Comparison of ENCODE assay signal across 19 cellular contexts in the genomic region with DNA sequence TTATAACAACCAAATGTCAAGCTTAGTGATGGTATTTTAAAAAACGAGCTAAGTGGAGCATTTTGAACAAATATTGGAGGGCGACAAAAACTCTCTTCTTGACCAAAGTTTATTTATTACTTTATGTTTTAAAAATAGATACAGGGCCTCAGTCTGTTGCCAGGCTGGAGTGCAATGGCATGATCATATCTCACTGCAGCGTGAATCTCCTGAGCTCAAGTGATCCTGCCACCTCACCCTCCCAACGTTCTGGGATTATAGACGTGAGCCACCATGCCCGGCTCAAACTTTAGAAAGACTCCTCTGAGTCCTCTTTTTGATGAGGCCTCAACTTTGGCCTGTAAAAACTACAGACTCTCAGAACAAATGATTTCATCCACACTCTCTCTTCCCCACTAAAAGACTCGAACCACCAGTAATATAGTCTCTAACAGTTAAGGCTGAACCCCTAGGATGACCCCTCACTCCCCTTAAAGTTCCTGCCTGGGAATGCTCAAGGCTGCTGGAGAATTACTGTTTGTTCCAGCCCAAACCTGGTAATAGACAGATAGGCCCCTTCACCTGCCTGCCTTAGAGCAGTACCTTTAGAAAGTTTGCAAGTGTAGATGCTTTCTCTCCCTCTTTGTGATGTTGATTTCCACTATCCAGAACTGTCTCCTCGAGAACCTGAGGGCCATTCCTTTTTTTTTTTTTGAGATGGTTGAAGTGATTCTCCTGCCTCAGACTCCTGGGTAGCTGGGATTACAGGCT. TPM values are rescaled to one million over a fixed set of nuclear protein-coding genes. Genes with fewer than 3 reads are reported as not detected.
DNase-seq lines count a peak whose midpoint lies in the region; ATAC-seq, FAIRE-seq and TF ChIP-seq lines count a peak whose summit lies in the region.
"Had no signal": no experiment of that assay in that cellular context is flagged by ENCODE, and none has a peak within 500 bp of the region (broad histone marks: within the 10 kb centered on the region; RNA-seq: fewer than 3 reads in every experiment).

No MANE protein-coding gene starts in this region.

- H3K36me3 ChIP-seq in right atrium auricular region (no peaks in the 10 kb centered on the region), H1 (ENCODE audit: control insufficient read depth in 2 of 4, insufficient read depth in 4 of 4, low read length in 3 of 4) (no peaks in the 10 kb centered on the region), iPS-20b (ENCODE audit: insufficient read depth, low read depth, low read length) (no peaks in the 10 kb centered on the region), right lobe of liver (no peaks in the 10 kb centered on the region), PC-3 (ENCODE audit: low read depth, low read length) (no peaks in the 10 kb centered on the region), SK-N-SH (replicated peaks in 1 of 2; ENCODE audit: control insufficient read depth in 1 of 2, insufficient read depth in 2 of 2, low read length in 1 of 2) (no peaks in the 10 kb centered on the region)
- H3K36me3 ChIP-seq: BE2C had no signal

- H4K20me1 ChIP-seq in H1 (replicated peaks in 1 of 2; ENCODE audit: control insufficient read depth in 1 of 2, insufficient read depth in 2 of 2, low read length in 2 of 2) (peaks cover 0 to 8% of the 10 kb centered on the region in 2 experiments), PC-3 (ENCODE audit: low read length) (no peaks in the 10 kb centered on the region), SK-N-SH (ENCODE audit: insufficient read depth) (no peaks in the 10 kb centered on the region)

- H2BK120ac ChIP-seq in H1 (replicated peaks; ENCODE audit: low read depth, low read length): no peak overlapping the region

- WGBS in H1 (ENCODE audit: extremely low coverage in 1 of 2, insufficient coverage in 1 of 2, insufficient read length in 1 of 2, insufficient replicate concordance in 2 of 2, low coverage in 1 of 2, low lambda C conversion rate in 2 of 2, missing lambda C conversion rate in 1 of 2), 2 experiments: 70% methylated on average over 8 of the region's 8 CpGs; no CpG with 5 or more reads in 1 of the 2 experiments
- 73% methylated on average over 8 of the region's 8 CpGs for WGBS in right lobe of liver (ENCODE audit: insufficient coverage, low coverage, low lambda C conversion rate, missing lambda C conversion rate)
- 62% methylated on average over 8 of the region's 8 CpGs for WGBS in SK-N-SH (ENCODE audit: low lambda C conversion rate)

- H3K14ac ChIP-seq in H1 (ENCODE audit: insufficient read length): no peak overlapping the region

- H3K4ac ChIP-seq in H1 (replicated peaks; ENCODE audit: insufficient read length, low read depth, low read length): no peak overlapping the region

- no peaks in the 10 kb centered on the region for H3K23me2 ChIP-seq in H1 (ENCODE audit: low read depth, low read length)

- H2BK5ac ChIP-seq in H1 (ENCODE audit: low read depth, low read length): no peak overlapping the region

- no peak overlapping the region for H3K4me3 ChIP-seq in right atrium auricular region
- no peak overlapping the region; a peak in 1 of 8 replicates for H3K4me3 ChIP-seq in H1 (ENCODE audit: extremely low read depth in 1 of 4, insufficient read depth in 2 of 4, low read depth in 3 of 4, low read length in 4 of 4)
- peak overlapping the region; percentile 5; the same call in 1 of the 2 replicates for H3K4me3 ChIP-seq in iPS-20b (ENCODE audit: low read length)
- H3K4me3 ChIP-seq in right lobe of liver: no peak overlapping the region
- H3K4me3 ChIP-seq in PC-3 (ENCODE audit: low read length): no peak overlapping the region
- H3K4me3 ChIP-seq in SK-N-SH (ENCODE audit: low read depth in 2 of 2, low read length in 1 of 2): no peak overlapping the region

- H3K27ac Mint-ChIP-seq in stimulated activated naive B cell treated with anti-CD40 and anti-IgM and Interleukin-4, amounts not matched to agents 10 μg/mL and 1 μg/mL and 100 μg/mL, for 72 hours: peak overlapping the region; percentile 52

- H3K9me2 ChIP-seq in PC-3 (replicated peaks; ENCODE audit: low read length) (no peaks in the 10 kb centered on the region), SK-N-SH (no peaks in the 10 kb centered on the region)

- H2AK5ac ChIP-seq in H1 (ENCODE audit: low read depth, low read length): no peak overlapping the region

- peaks cover 0 to 1% of the 10 kb centered on the region in 2 donors for H3K36me3 Mint-ChIP-seq in stimulated activated naive B cell treated with anti-CD40 and anti-IgM and Interleukin-4, amounts not matched to agents 10 μg/mL and 1 μg/mL and 100 μg/mL, for 72 hours

- H4K5ac ChIP-seq in H1 (ENCODE audit: insufficient read length, low read depth, low read length): no peak overlapping the region

- H3F3A ChIP-seq in PC-3 (ENCODE audit: low read length, unreplicated experiment) (no peaks in the 10 kb centered on the region), SK-N-SH (replicated peaks; ENCODE audit: insufficient read depth) (no peaks in the 10 kb centered on the region)

- H2BK15ac ChIP-seq in H1 (ENCODE audit: low read length): no peak overlapping the region

- H3K4me3 Mint-ChIP-seq in stimulated activated naive B cell treated with anti-CD40 and anti-IgM and Interleukin-4, amounts not matched to agents 10 μg/mL and 1 μg/mL and 100 μg/mL, for 72 hours: no peak overlapping the region
- H3K4me3 Mint-ChIP-seq: CD8-positive, alpha-beta memory T cell had no signal

- H3K4me1 ChIP-seq in right atrium auricular region (no peaks in the 10 kb centered on the region), H1 (replicated peaks in 1 of 4; ENCODE audit: control insufficient read depth in 3 of 4, insufficient read depth in 4 of 4, low read length in 3 of 4) (peaks cover 5 to 13% (median 9%) of the 10 kb centered on the region in 4 experiments; a peak in 6 of 7 replicates), iPS-20b (ENCODE audit: insufficient read depth, low read length) (peaks cover 28% of the 10 kb centered on the region; the same call in 1 of the 2 replicates), right lobe of liver (no peaks in the 10 kb centered on the region), PC-3 (ENCODE audit: insufficient read depth, low read length) (peaks cover 9% of the 10 kb centered on the region), SK-N-SH (ENCODE audit: control insufficient read depth in 1 of 2, insufficient read depth in 2 of 2, low read depth in 1 of 2, low read length in 1 of 2) (no peaks in the 10 kb centered on the region; a peak in 1 of 4 replicates)
- H3K4me1 ChIP-seq: BE2C had no signal

- H3K9me3 ChIP-seq in right atrium auricular region (no peaks in the 10 kb centered on the region), H1 (ENCODE audit: insufficient read depth in 2 of 2, low read depth in 1 of 2, low read length in 1 of 2) (no peaks in the 10 kb centered on the region), iPS-20b (ENCODE audit: insufficient read depth, low read depth, low read length) (no peaks in the 10 kb centered on the region), right lobe of liver (no peaks in the 10 kb centered on the region), PC-3 (ENCODE audit: low read length) (no peaks in the 10 kb centered on the region), SK-N-SH (no peaks in the 10 kb centered on the region)
- H3K9me3 ChIP-seq: BE2C had no signal

- ATAC-seq in left cardiac atrium (peak; percentile 50 to 78), right lobe of liver (no peak), PC-3 (no peak)
- no peak for ATAC-seq in stimulated activated naive B cell treated with anti-CD40 and anti-IgM and Interleukin-4, amounts not matched to agents 10 μg/mL and 1 μg/mL and 100 μg/mL, for 72 hours (replicated peaks)

- H3K27ac ChIP-seq in right atrium auricular region: peak overlapping the region in 1 of 2 donors; percentile 27
- no peak overlapping the region for H3K27ac ChIP-seq in H1 (ENCODE audit: low read depth, low read length)
- H3K27ac ChIP-seq in iPS-20b (ENCODE audit: low read length): no peak overlapping the region
- no peak overlapping the region for H3K27ac ChIP-seq in right lobe of liver
- no peak overlapping the region for H3K27ac ChIP-seq in PC-3 (ENCODE audit: low read length)
- H3K27ac ChIP-seq in SK-N-SH (ENCODE audit: low read depth in 2 of 2, low read length in 1 of 2): no peak overlapping the region
- H3K27ac ChIP-seq: HL-60 had no signal

- no peak overlapping the region for H3K18ac ChIP-seq in H1 (ENCODE audit: extremely low read depth, low read length)

- no peak overlapping the region for H3K23ac ChIP-seq in H1 (ENCODE audit: insufficient read length)

- CTCF ChIA-PET in H1 (lab: Charles Lee; ENCODE audit: partially characterized antibody) (interaction anchor here (0.7 to 1.7 kb wide), 7 partner anchors 11 to 54 kb away, joined by 3 to 6 read pairs (median 4); no protein-coding TSS in a partner anchor), PC-3 (lab: Charles Lee) (no interaction called here), SK-N-SH (lab: Yijun Ruan, JAX) (interaction anchor here (1.1 kb wide), 1 partner anchor 54 kb away, joined by 3 read pairs; no protein-coding TSS in a partner anchor)

- H3K9me3 Mint-ChIP-seq in stimulated activated naive B cell treated with anti-CD40 and anti-IgM and Interleukin-4, amounts not matched to agents 10 μg/mL and 1 μg/mL and 100 μg/mL, for 72 hours: peaks cover 0 to 1% of the 10 kb centered on the region in 2 donors

- FAIRE-seq in H1 (lab: Jason Lieb, UNC): no peak
- FAIRE-seq: GM12892, GM18507 had no signal

- H2AFZ ChIP-seq in H1 (ENCODE audit: low read length) (no peak overlapping the region), PC-3 (ENCODE audit: low read length) (no peak overlapping the region), SK-N-SH (ENCODE audit: low read depth) (no peak overlapping the region)

- POLR2A ChIA-PET in H1 (lab: Charles Lee; ENCODE audit: partially characterized antibody): no interaction called here
- POLR2A ChIA-PET in PC-3 (lab: Charles Lee; ENCODE audit: unreplicated experiment): no interaction called here
- POLR2A ChIA-PET in SK-N-SH (lab: Yijun Ruan, JAX): no interaction called here

- H3K4me1 Mint-ChIP-seq in stimulated activated naive B cell treated with anti-CD40 and anti-IgM and Interleukin-4, amounts not matched to agents 10 μg/mL and 1 μg/mL and 100 μg/mL, for 72 hours: peaks cover 23 to 35% of the 10 kb centered on the region in 2 donors

- H2BK12ac ChIP-seq in H1 (ENCODE audit: low read depth, low read length): no peak overlapping the region

- TF ChIP-seq CTCF in right atrium auricular region (IDR thresholded peaks at IDR 0.05) (no peak), H1 (IDR thresholded peaks at IDR 0.05; ENCODE audit: control extremely low read depth in 1 of 3, insufficient read depth in 1 of 3, low read depth in 1 of 3, low read length in 3 of 3) (no peak), right lobe of liver (IDR thresholded peaks at IDR 0.05) (no peak), PC-3 (conservative IDR thresholded peaks at IDR 0.05; ENCODE audit: low read depth, low read length) (no peak), SK-N-SH (IDR thresholded peaks at IDR 0.05) (no peak)

- TF ChIP-seq RAD21 in H1 (IDR thresholded peaks at IDR 0.05 in 1 of 2, conservative IDR thresholded peaks at IDR 0.05 in 1 of 2; ENCODE audit: low read depth in 2 of 2, low read length in 2 of 2) (no peak), SK-N-SH (IDR thresholded peaks at IDR 0.05; ENCODE audit: low read length) (no peak)

- TF ChIP-seq EP300 in H1 (IDR thresholded peaks at IDR 0.05; ENCODE audit: borderline replicate concordance in 1 of 2, low read depth in 2 of 2, low read length in 2 of 2) (no peak), SK-N-SH (IDR thresholded peaks at IDR 0.05; ENCODE audit: borderline replicate concordance in 1 of 2, low read depth in 1 of 2, low read length in 1 of 2) (no peak)

- H3K4me2 ChIP-seq in H1 (ENCODE audit: insufficient read depth in 1 of 2, low read depth in 2 of 2, low read length in 2 of 2) (peak overlapping the region; percentile 29 to 40; a peak in 1 of 4 replicates), PC-3 (ENCODE audit: low read length) (no peak overlapping the region), SK-N-SH (no peak overlapping the region)

- TF ChIP-seq POLR2A in H1 (IDR thresholded peaks at IDR 0.05; ENCODE audit: control extremely low read depth in 1 of 2, low read depth in 2 of 2, low read length in 2 of 2) (no peak), right lobe of liver (IDR thresholded peaks at IDR 0.05) (no peak)

- intact Hi-C loops in left cardiac atrium (cut with DNase I) (no loop called here), right lobe of liver (cut with DNase I) (no loop called here), PC-3 (cut with micrococcal nuclease) (no loop called here)

- H3K27me3 Mint-ChIP-seq in stimulated activated naive B cell treated with anti-CD40 and anti-IgM and Interleukin-4, amounts not matched to agents 10 μg/mL and 1 μg/mL and 100 μg/mL, for 72 hours: no peaks in the 10 kb centered on the region

- H2BK20ac ChIP-seq in H1 (ENCODE audit: low read length): no peak overlapping the region

- H3K56ac ChIP-seq in H1 (replicated peaks; ENCODE audit: insufficient read length, low read depth, low read length): no peak overlapping the region

- H3K79me2 ChIP-seq in H1 (ENCODE audit: control insufficient read depth in 1 of 2, insufficient read depth in 2 of 2, low read length in 2 of 2) (no peaks in the 10 kb centered on the region), PC-3 (ENCODE audit: low read length) (no peaks in the 10 kb centered on the region), SK-N-SH (ENCODE audit: insufficient read depth) (no peaks in the 10 kb centered on the region)

- H4K91ac ChIP-seq in H1 (replicated peaks; ENCODE audit: insufficient read length, low read length): no peak overlapping the region

- no peaks in the 10 kb centered on the region for H3K79me1 ChIP-seq in H1 (ENCODE audit: low read depth, low read length)

- BruUV-seq in PC-3 (replicated peaks; lab: Mats Ljungman, UMichigan): no TSS peak

- no peak overlapping the region for H3K9ac ChIP-seq in H1 (replicated peaks in 1 of 4; ENCODE audit: extremely low read depth in 1 of 4, low read depth in 3 of 4, low read length in 3 of 4)
- H3K9ac ChIP-seq in iPS-20b (ENCODE audit: low read depth, low read length): no peak overlapping the region
- no peak overlapping the region for H3K9ac ChIP-seq in PC-3 (ENCODE audit: low read length)
- no peak overlapping the region for H3K9ac ChIP-seq in SK-N-SH

- no peak overlapping the region for H4K8ac ChIP-seq in H1 (ENCODE audit: extremely low read depth, insufficient read depth, low read length)

- H3K27me3 ChIP-seq in right atrium auricular region (no peaks in the 10 kb centered on the region), H1 (replicated peaks in 1 of 4; ENCODE audit: control insufficient read depth in 3 of 4, extremely low read depth in 1 of 4, insufficient read depth in 3 of 4, low read length in 3 of 4) (peaks cover 21 to 57% (median 43%) of the 10 kb centered on the region in 4 experiments), iPS-20b (ENCODE audit: insufficient read depth, low read length) (peaks cover 80% of the 10 kb centered on the region), right lobe of liver (no peaks in the 10 kb centered on the region), PC-3 (ENCODE audit: low read length) (no peaks in the 10 kb centered on the region), SK-N-SH (ENCODE audit: insufficient read depth) (no peaks in the 10 kb centered on the region)
- H3K27me3 ChIP-seq: BE2C had no signal

- no peak for DNase-seq in left cardiac atrium
- DNase-seq in right atrium auricular region (ENCODE audit: low spot score): no peak
- no peak for DNase-seq in H1 (ENCODE audit: low read depth in 1 of 2, low spot score in 2 of 2)
- no peak for DNase-seq in stimulated activated naive B cell treated with anti-CD40 and anti-IgM and Interleukin-4, amounts not matched to agents 10 μg/mL and 1 μg/mL and 100 μg/mL, for 72 hours
- no peak for DNase-seq in right lobe of liver
- no peak for DNase-seq in PC-3
- no peak for DNase-seq in SK-N-SH
- DNase-seq: BE2C; CD8-positive, alpha-beta memory T cell; DMS53; NCI-H1092 treated with DMSO at 0.1 percent for 48 hours; NCI-H146; NCI-H2029 treated with DMSO at 0.1 percent for 48 hours; NCI-H2171; NCI-H526 had no signal

RNA-seq across cellular contexts. Expression of a gene that starts 55.3 kb away (rescaled TPM):
- total RNA-seq in left cardiac atrium: 1 to 10 TPM; 2.3 to 3.9 TPM
- total RNA-seq in right atrium auricular region: 1 to 10 TPM; 1.0 to 3.4 TPM
- 5.0 and 5.4 TPM in 2 replicates for total RNA-seq in H1 (2021; fragmentation: NEBNext Ultra II Directional; extraction: Animal tissue kit (Norgen Biotek cat#: 25700))
- polyA plus RNA-seq in H1 (2011; rRNA removed): 1.2 and 1.5 TPM in 2 replicates
- 1.1 TPM for polyA plus RNA-seq in H1 (2011; cell fraction: cytosol; rRNA removed)
- 1.1 TPM for polyA plus RNA-seq in H1 (2011; cell fraction: nucleus; rRNA removed)
- 1.7 to 2.2 TPM (median 2.0 TPM) in 4 replicates for polyA plus RNA-seq in H1 (2012, experiment 1 of 2)
- polyA plus RNA-seq in H1 (2012, experiment 2 of 2): 1.4 TPM
- polyA plus RNA-seq in H1 (2013, experiment 1 of 2): 4.5 TPM
- 4.5 TPM for polyA plus RNA-seq in H1 (2013, experiment 2 of 2)
- polyA minus RNA-seq in H1 (2011; rRNA and poly(A)+ RNA removed): 1.2 and 2.1 TPM in 2 replicates
- 2.7 TPM for polyA minus RNA-seq in H1 (2011; cell fraction: cytosol; rRNA and poly(A)+ RNA removed)
- polyA minus RNA-seq in H1 (2011; cell fraction: nucleus; rRNA and poly(A)+ RNA removed): 1.1 TPM
- 1 to 10 TPM in 3 of 6 experiments, under 1 TPM in 3; 0.68 to 2.0 (median 1.2) TPM for total RNA-seq in right lobe of liver
- total RNA-seq in PC-3 (2014; rRNA removed): 4.2 and 9.1 TPM in 2 replicates
- 1.7 and 2.1 TPM in 2 replicates for polyA plus RNA-seq in SK-N-SH (2012; rRNA removed)
- polyA plus RNA-seq in SK-N-SH (2012; cell fraction: cytosol; rRNA removed): 2.0 and 2.1 TPM in 2 replicates
- 0.61 and 1.3 TPM in 2 replicates for polyA plus RNA-seq in SK-N-SH (2012; cell fraction: nucleus; rRNA removed)

Comparison
In these comparisons a context has a peak if more than half of its experiments do, and no peak if none do; other contexts are left out.
1. ATAC-seq: peak in left cardiac atrium (2 of 2); none in stimulated activated naive B cell treated with anti-CD40 and anti-IgM and Interleukin-4, amounts not matched to agents 10 μg/mL and 1 μg/mL and 100 μg/mL, for 72 hours (0 of 2), right lobe of liver (0 of 4) and PC-3 (single experiment).
2. H3K4me2 ChIP-seq: peak in H1 (2 of 2); none in PC-3 (single experiment) and SK-N-SH (single experiment).